2 cellular contexts compared by ENCODE assay signal in genomic region chr19:55563261-55563690, GRCh38.
A peak's percentile ranks its signal among the peaks of the same experiment; 100 is the strongest.
TF ChIP-seq lines count a peak whose summit lies in the region.

No MANE protein-coding gene starts in this region.

TF ChIP-seq in HEK293, 187 proteins besides CTCF, POLR2A, EP300 and RAD21 (continued from another document):
- TF ChIP-seq ZNF449 (tag by site-specific recombination; IDR thresholded peaks at IDR 0.05) (peak; percentile 70), HOXC10 (CRISPR knock-in tag; IDR thresholded peaks at IDR 0.05) (no peak), ZNF398 (tag by site-specific recombination; IDR thresholded peaks at IDR 0.05) (peak; percentile 77), ZNF544 (tag by site-specific recombination; IDR thresholded peaks at IDR 0.05) (no peak), ZNF571 (tag by site-specific recombination; IDR thresholded peaks at IDR 0.05) (no peak), ZSCAN23 (tag by site-specific recombination; IDR thresholded peaks at IDR 0.05) (no peak), PATZ1 (tag by site-specific recombination; IDR thresholded peaks at IDR 0.05) (peak; percentile 36; the same call in 1 of the 2 replicates), PRDM1 (tag by site-specific recombination; IDR thresholded peaks at IDR 0.05) (peak; percentile 53; the same call in 1 of the 2 replicates), ZNF155 (tag by site-specific recombination; IDR thresholded peaks at IDR 0.05) (no peak), ZIC2 (tag by site-specific recombination; IDR thresholded peaks at IDR 0.05) (peak; percentile 34; the same call in 1 of the 2 replicates), ZNF768 (tag by site-specific recombination; IDR thresholded peaks at IDR 0.05) (no peak), ZNF366 (tag by site-specific recombination; conservative IDR thresholded peaks at IDR 0.05) (peak; percentile 18; the same call in 1 of the 2 replicates), ZBTB17 (tag by site-specific recombination; IDR thresholded peaks at IDR 0.05) (peak; percentile 16; the same call in 1 of the 2 replicates), ZNF350 (tag by site-specific recombination; IDR thresholded peaks at IDR 0.05) (no peak), ZNF302 (tag by site-specific recombination; IDR thresholded peaks at IDR 0.05; ENCODE audit: low read depth) (no peak), ZNF843 (tag by site-specific recombination; IDR thresholded peaks at IDR 0.05) (0 out of 2 replicates have a peak, but pooled peaks have one; percentile 15), HOXD13 (CRISPR knock-in tag; IDR thresholded peaks at IDR 0.05; ENCODE audit: borderline replicate concordance) (0 out of 2 replicates have a peak, but pooled peaks have one; percentile 21), EGR2 (tag by site-specific recombination; IDR thresholded peaks at IDR 0.05; ENCODE audit: low read depth) (peak; percentile 35; the same call in 1 of the 2 replicates), ZNF596 (tag by site-specific recombination; IDR thresholded peaks at IDR 0.05) (peak; percentile 36; the same call in 1 of the 2 replicates)
TF ChIP-seq in HEK293: peak in this region for 14.

TF ChIP-seq in SK-N-SH, 30 proteins besides CTCF, POLR2A, EP300 and RAD21 (continued from another document):
- TF ChIP-seq MAX (IDR thresholded peaks at IDR 0.05; ENCODE audit: low read depth) (no peak), NFIC (IDR thresholded peaks at IDR 0.05; ENCODE audit: borderline replicate concordance) (no peak), MXI1 (IDR thresholded peaks at IDR 0.05; ENCODE audit: low read depth, low read length) (no peak), ZBTB33 (IDR thresholded peaks at IDR 0.05; ENCODE audit: borderline replicate concordance, low read depth) (no peak), CHD2 (IDR thresholded peaks at IDR 0.05; ENCODE audit: low read length, partially characterized antibody) (no peak), ELF1 (IDR thresholded peaks at IDR 0.05) (no peak), JUND (IDR thresholded peaks at IDR 0.05) (no peak), REST (IDR thresholded peaks at IDR 0.05; ENCODE audit: low read depth, low read length) (no peak), MEF2A (IDR thresholded peaks at IDR 0.05; ENCODE audit: borderline replicate concordance, low read depth) (no peak), RFX5 (IDR thresholded peaks at IDR 0.05; ENCODE audit: low read length) (no peak), PBX3 (IDR thresholded peaks at IDR 0.05) (no peak), USF1 (IDR thresholded peaks at IDR 0.05; ENCODE audit: borderline replicate concordance, low read depth) (no peak), FOXM1 (IDR thresholded peaks at IDR 0.05; ENCODE audit: low read depth) (no peak)
